In the genomic region with DNA sequence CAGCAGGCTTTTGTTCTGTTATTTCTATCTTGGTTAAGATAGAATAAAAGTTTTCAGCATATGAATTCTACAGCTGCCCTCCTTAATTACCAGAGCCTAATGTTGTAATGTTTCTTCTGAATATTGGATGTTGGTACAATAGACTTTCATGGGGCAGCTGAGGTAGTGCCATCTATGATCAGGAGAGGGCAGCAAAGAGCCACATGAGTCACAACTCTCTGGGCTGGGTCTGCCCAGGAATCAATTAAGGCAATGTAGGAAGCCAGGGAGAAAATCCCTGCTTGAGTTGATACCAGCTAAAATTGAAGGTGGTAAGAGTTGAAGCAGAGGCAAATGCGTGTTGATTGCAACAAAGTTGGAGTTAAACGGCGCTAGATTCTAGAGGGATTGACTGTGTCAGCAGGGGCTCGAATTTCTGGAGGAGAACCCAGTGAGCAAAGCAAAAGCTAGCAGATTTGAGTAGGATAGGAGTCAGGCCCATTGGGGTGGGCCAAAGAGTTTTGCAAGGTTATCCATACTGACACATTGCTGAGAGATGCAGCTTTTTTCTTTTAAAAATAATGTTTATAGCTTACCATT, we compare ENCODE assay signal across 8 cellular contexts. TPM values are rescaled to one million over a fixed set of nuclear protein-coding genes. Genes with fewer than 3 reads are reported as not detected.
DNase-seq lines count a peak whose midpoint lies in the region; ATAC-seq and TF ChIP-seq lines count a peak whose summit lies in the region.

No MANE protein-coding gene starts in this region.

- in situ Hi-C loops in GM13976 (cut with MboI; ENCODE audit: low sequenced_read_pairs, unreplicated experiment): loop anchor here (25.0 kb wide), 1 partner anchor 251 kb away; no protein-coding TSS in a partner anchor

- H3K27ac Mint-ChIP-seq in activated CD4-positive, alpha-beta T cell treated with anti-CD3 and anti-CD28 coated beads, Interleukin-2, amount 10 ng/mL, durations not matched to agents 7 days and 5 days: no peak overlapping the region
- H3K27ac Mint-ChIP-seq in memory B cell: no peak overlapping the region

- H3K36me3 Mint-ChIP-seq in activated CD4-positive, alpha-beta T cell treated with anti-CD3 and anti-CD28 coated beads, Interleukin-2, amount 10 ng/mL, durations not matched to agents 7 days and 5 days (ENCODE audit: low read depth): no peaks in the 10 kb centered on the region
- no peaks in the 10 kb centered on the region for H3K36me3 Mint-ChIP-seq in memory B cell

- H3K27me3 Mint-ChIP-seq in activated CD4-positive, alpha-beta T cell treated with anti-CD3 and anti-CD28 coated beads, Interleukin-2, amount 10 ng/mL, durations not matched to agents 7 days and 5 days: peaks cover 7% of the 10 kb centered on the region
- peaks cover 10% of the 10 kb centered on the region for H3K27me3 Mint-ChIP-seq in memory B cell

- peak; percentile 85 for ATAC-seq in HG03025 (IDR thresholded peaks at IDR 0.05; ENCODE audit: low FRiP score, unreplicated experiment)
- ATAC-seq in memory B cell (ENCODE audit: low read depth): peak; percentile 71

- H3K9me3 Mint-ChIP-seq in activated CD4-positive, alpha-beta T cell treated with anti-CD3 and anti-CD28 coated beads, Interleukin-2, amount 10 ng/mL, durations not matched to agents 7 days and 5 days: no peaks in the 10 kb centered on the region
- H3K9me3 Mint-ChIP-seq in memory B cell: no peaks in the 10 kb centered on the region

- POLR2A ChIA-PET in activated CD4-positive, alpha-beta T cell treated with anti-CD3 and anti-CD28 coated beads, Interleukin-2, amount 10 ng/mL, durations not matched to agents 7 days and 5 days (lab: Charles Lee): no interaction called here

- H3K4me3 Mint-ChIP-seq in activated CD4-positive, alpha-beta T cell treated with anti-CD3 and anti-CD28 coated beads, Interleukin-2, amount 10 ng/mL, durations not matched to agents 7 days and 5 days: no peak overlapping the region
- no peak overlapping the region for H3K4me3 Mint-ChIP-seq in memory B cell

- no peak overlapping the region for H3K27ac ChIP-seq in 22Rv1

- H3K4me1 Mint-ChIP-seq in activated CD4-positive, alpha-beta T cell treated with anti-CD3 and anti-CD28 coated beads, Interleukin-2, amount 10 ng/mL, durations not matched to agents 7 days and 5 days: no peaks in the 10 kb centered on the region
- no peaks in the 10 kb centered on the region for H3K4me1 Mint-ChIP-seq in memory B cell

- CTCF ChIA-PET in activated CD4-positive, alpha-beta T cell treated with anti-CD3 and anti-CD28 coated beads, Interleukin-2, amount 10 ng/mL, durations not matched to agents 7 days and 5 days (lab: Charles Lee): interaction anchor here (0.6 to 2.1 kb wide), 7 partner anchors 8 to 273 kb away, joined by 3 to 11 read pairs (median 4); partner anchors contain the start of gene MC5R

- TF ChIP-seq CTCF in 22Rv1 (IDR thresholded peaks at IDR 0.05): peak; percentile 90
- TF ChIP-seq CTCF in GM13976 (IDR thresholded peaks at IDR 0.05; ENCODE audit: borderline replicate concordance, control extremely low read depth, extremely low read depth, insufficient read depth, missing control alignments): peak; percentile 71

- DNase-seq in GM13976 (ENCODE audit: low spot score): peak; percentile 74
- DNase-seq in NCI-H345 treated with DMSO at 0.1 percent for 48 hours (lab: John Stamatoyannopoulos, UW; ENCODE audit: unreplicated experiment): peak; percentile 32
- peak; percentile 56 for DNase-seq in activated CD4-positive, alpha-beta T cell treated with anti-CD3 and anti-CD28 coated beads, Interleukin-2, amount 10 ng/mL, durations not matched to agents 7 days and 5 days
- DNase-seq in ecto neural progenitor cell (ENCODE audit: low spot score): peak; percentile 70
- DNase-seq in memory B cell (ENCODE audit: low spot score in 2 of 2): peak; percentile 38 to 57
- peak; percentile 32 for DNase-seq in stimulated activated CD8-positive, alpha-beta memory T cell treated with anti-CD3 and anti-CD28 coated beads, Interleukin-4, amount 100 ng/mL, for 24 hours (ENCODE audit: low read depth)

RNA-seq across cellular contexts. Expression of gene MC5R, which starts 10.6 kb away (rescaled TPM):
- total RNA-seq in activated CD4-positive, alpha-beta T cell treated with anti-CD3 and anti-CD28 coated beads, Interleukin-2, amount 10 ng/mL, durations not matched to agents 7 days and 5 days: not detected
